Comparison of ENCODE assay signal across 8 cellular contexts in genomic region chr9:38008168-38009034, GRCh38.
A peak's percentile ranks its signal among the peaks of the same experiment; 100 is the strongest.
DNase-seq lines count a peak whose midpoint lies in the region; ATAC-seq lines count a peak whose summit lies in the region.

No MANE protein-coding gene starts in this region.

- no peaks in the 10 kb centered on the region for H3K9me3 ChIP-seq in iPS-15b (ENCODE audit: control insufficient read depth, insufficient read depth, low read length)

- H3K4me1 Mint-ChIP-seq in activated CD4-positive, alpha-beta T cell treated with anti-CD3 and anti-CD28 coated beads for 36 hours = peaks cover 17% of the 10 kb centered on the region
- peaks cover 16% of the 10 kb centered on the region for H3K4me1 Mint-ChIP-seq in activated naive CD8-positive, alpha-beta T cell treated with anti-CD3 and anti-CD28 coated beads for 36 hours

- no peaks in the 10 kb centered on the region for H3K27me3 Mint-ChIP-seq in activated CD4-positive, alpha-beta T cell treated with anti-CD3 and anti-CD28 coated beads for 36 hours
- no peaks in the 10 kb centered on the region for H3K27me3 Mint-ChIP-seq in activated naive CD8-positive, alpha-beta T cell treated with anti-CD3 and anti-CD28 coated beads for 36 hours

- peak; percentile 82 for DNase-seq in activated CD4-positive, alpha-beta T cell treated with anti-CD3 and anti-CD28 coated beads for 36 hours
- DNase-seq in activated CD4-positive, alpha-beta T cell treated with anti-CD3 and anti-CD28 coated beads for 1 hour = no peak
- DNase-seq in NCI-H226 (peak; percentile 76), NCI-H510A (lab: John Stamatoyannopoulos, UW) (no peak)
- peak; percentile 70 for DNase-seq in activated naive CD8-positive, alpha-beta T cell treated with anti-CD3 and anti-CD28 coated beads for 36 hours
- DNase-seq in stimulated activated CD4-positive, alpha-beta T cell treated with anti-CD3 and anti-CD28 coated beads, Interleukin-4, amount 100 ng/mL, for 1 hour = peak; percentile 51

- intact Hi-C loops in activated CD4-positive, alpha-beta T cell treated with anti-CD3 and anti-CD28 coated beads for 36 hours (cut with DNase I, micrococcal nuclease) = loop anchor here (2.0 to 10.0 kb wide), 3 partner anchors 54 to 64 kb away; partner anchors contain the start of gene SHB (in 1 of the 2)

- POLR2A ChIA-PET in activated CD4-positive, alpha-beta T cell treated with anti-CD3 and anti-CD28 coated beads for 36 hours (lab: Charles Lee) = no interaction called here

- H3K4me1 ChIP-seq in iPS-15b (ENCODE audit: control insufficient read depth, insufficient read depth, low read length) = peaks cover 17% of the 10 kb centered on the region

- peak; percentile 91 for ATAC-seq in activated CD4-positive, alpha-beta T cell treated with anti-CD3 and anti-CD28 coated beads for 36 hours
- ATAC-seq in HG02852 (IDR thresholded peaks at IDR 0.05; ENCODE audit: unreplicated experiment) = peak; percentile 82

- no peaks in the 10 kb centered on the region for H3K27me3 ChIP-seq in iPS-15b (ENCODE audit: control insufficient read depth, insufficient read depth, low read length)

- H3K4me3 Mint-ChIP-seq in activated CD4-positive, alpha-beta T cell treated with anti-CD3 and anti-CD28 coated beads for 36 hours = no peak overlapping the region
- no peak overlapping the region for H3K4me3 Mint-ChIP-seq in activated naive CD8-positive, alpha-beta T cell treated with anti-CD3 and anti-CD28 coated beads for 36 hours

- no peaks in the 10 kb centered on the region for H3K36me3 ChIP-seq in iPS-15b (ENCODE audit: control insufficient read depth, insufficient read depth, low read length)

- H3K9ac ChIP-seq in iPS-15b (ENCODE audit: low read depth, low read length) = peak overlapping the region; percentile 54

- no peaks in the 10 kb centered on the region for H3K9me3 Mint-ChIP-seq in activated CD4-positive, alpha-beta T cell treated with anti-CD3 and anti-CD28 coated beads for 36 hours (ENCODE audit: low read depth)
- H3K9me3 Mint-ChIP-seq in activated naive CD8-positive, alpha-beta T cell treated with anti-CD3 and anti-CD28 coated beads for 36 hours = no peaks in the 10 kb centered on the region

- CTCF ChIA-PET in activated CD4-positive, alpha-beta T cell treated with anti-CD3 and anti-CD28 coated beads for 36 hours (lab: Charles Lee) = interaction anchor here (0.7 kb wide), 1 partner anchor 429 kb away, joined by 3 read pairs; no protein-coding TSS in a partner anchor

- H3K36me3 Mint-ChIP-seq in activated CD4-positive, alpha-beta T cell treated with anti-CD3 and anti-CD28 coated beads for 36 hours (ENCODE audit: low read depth) = no peaks in the 10 kb centered on the region
- H3K36me3 Mint-ChIP-seq in activated naive CD8-positive, alpha-beta T cell treated with anti-CD3 and anti-CD28 coated beads for 36 hours = no peaks in the 10 kb centered on the region

- H3K27ac Mint-ChIP-seq in activated CD4-positive, alpha-beta T cell treated with anti-CD3 and anti-CD28 coated beads for 36 hours = peak overlapping the region; percentile 88
- peak overlapping the region; percentile 74 for H3K27ac Mint-ChIP-seq in activated naive CD8-positive, alpha-beta T cell treated with anti-CD3 and anti-CD28 coated beads for 36 hours

- H3K4me3 ChIP-seq in iPS-15b (ENCODE audit: low read depth, low read length) = no peak overlapping the region

Comparison
In these comparisons a context has a peak if more than half of its experiments do, and no peak if none do; other contexts are left out.
1. DNase-seq: peak in activated CD4-positive, alpha-beta T cell treated with anti-CD3 and anti-CD28 coated beads for 36 hours (single experiment), NCI-H226 (single experiment), activated naive CD8-positive, alpha-beta T cell treated with anti-CD3 and anti-CD28 coated beads for 36 hours (single experiment) and stimulated activated CD4-positive, alpha-beta T cell treated with anti-CD3 and anti-CD28 coated beads, Interleukin-4, amount 100 ng/mL, for 1 hour (single experiment); none in activated CD4-positive, alpha-beta T cell treated with anti-CD3 and anti-CD28 coated beads for 1 hour (single experiment) and NCI-H510A (single experiment).